ENCODE assay signal across 20 cellular contexts in the genomic region with DNA sequence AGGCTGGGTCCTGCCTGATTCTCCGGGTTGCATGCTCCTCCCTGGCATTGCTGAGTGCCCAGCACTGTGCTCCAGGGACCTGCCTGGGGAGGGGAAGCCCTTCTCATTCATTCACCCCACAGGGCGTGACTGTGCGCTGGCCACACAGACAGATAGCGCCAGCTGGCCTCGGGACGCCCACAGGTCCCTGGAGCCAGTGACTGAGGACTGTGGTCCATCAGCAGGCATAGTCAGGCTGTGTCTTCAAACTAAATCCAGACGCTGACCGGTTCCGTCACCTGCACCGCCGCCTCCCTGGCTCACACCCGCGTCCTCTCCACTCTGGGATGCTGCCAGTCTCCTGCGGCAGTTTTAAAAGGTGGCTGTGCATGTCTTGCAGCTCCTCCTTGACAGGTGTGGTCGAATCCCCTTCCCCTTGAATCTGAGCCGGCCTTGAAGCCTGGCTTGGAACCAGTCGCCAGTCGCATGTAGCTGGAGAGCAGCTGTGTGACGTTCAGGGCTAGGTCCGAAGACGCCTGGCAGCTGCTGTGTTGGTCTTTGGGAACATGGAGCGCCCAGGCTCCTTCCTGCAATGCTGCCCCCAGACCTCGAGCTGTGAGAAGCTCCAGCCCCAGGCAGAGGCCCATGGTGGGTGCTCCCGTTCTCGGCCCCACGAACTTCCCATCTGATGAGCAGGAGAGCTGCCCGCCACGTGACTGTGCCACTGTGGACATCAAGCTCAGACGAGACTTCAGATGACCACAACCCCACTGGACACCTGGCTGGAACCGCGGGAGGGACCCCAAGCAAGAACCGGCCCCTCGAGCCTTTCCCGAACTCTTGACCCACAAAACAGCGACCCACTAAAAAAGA.
DNase-seq lines count a peak whose midpoint lies in the region; ATAC-seq, FAIRE-seq and TF ChIP-seq lines count a peak whose summit lies in the region.
"Had no signal": no experiment of that assay in that cellular context is flagged by ENCODE, and none has a peak within 500 bp of the region (broad histone marks: within the 10 kb centered on the region; RNA-seq: fewer than 3 reads in every experiment).

No MANE protein-coding gene starts in this region.

- peak overlapping the region; percentile 89 for H2AK5ac ChIP-seq in neuronal stem cell (ENCODE audit: low read depth, low read length)

- no peak overlapping the region for H4K8ac ChIP-seq in neuronal stem cell (ENCODE audit: low read depth, low read length)

- TF ChIP-seq CTCF in LNCaP clone FGC (IDR thresholded peaks at IDR 0.05; ENCODE audit: control insufficient read depth, extremely low read depth, insufficient read depth) = no peak
- TF ChIP-seq CTCF in endodermal cell (conservative IDR thresholded peaks at IDR 0.05) = no peak
- no peak for TF ChIP-seq CTCF in HepG2 (CRISPR knock-in tag; IDR thresholded peaks at IDR 0.05)

- H3K79me2 ChIP-seq in HepG2 (ENCODE audit: insufficient read depth, low read length) = no peaks in the 10 kb centered on the region

- in situ Hi-C loops in HepG2 (cut with HindIII; ENCODE audit: extremely low pct_ligation_motif_present, low pct_unique_long_range_greater_than_20kb) = no loop called here

- H4K91ac ChIP-seq in neuronal stem cell (ENCODE audit: low read depth, low read length, poor library complexity) = peak overlapping the region; percentile 58

- H3K9me3 Mint-ChIP-seq in endodermal cell = no peaks in the 10 kb centered on the region
- H3K9me3 Mint-ChIP-seq: CD8-positive, alpha-beta memory T cell; H9 had no signal

- no peak overlapping the region for H3K27ac Mint-ChIP-seq in endodermal cell
- H3K27ac Mint-ChIP-seq: CD8-positive, alpha-beta memory T cell had no signal

- H3K4me1 ChIP-seq in endodermal cell (ENCODE audit: control insufficient read depth, insufficient read depth, low read length) = no peaks in the 10 kb centered on the region
- H3K4me1 ChIP-seq in neuronal stem cell (ENCODE audit: control insufficient read depth in 2 of 2, insufficient read depth in 1 of 2, low read depth in 1 of 2, low read length in 2 of 2) = peaks cover 0 to 18% of the 10 kb centered on the region in 2 donors
- H3K4me1 ChIP-seq in small intestine (ENCODE audit: control insufficient read depth in 2 of 2, insufficient read depth in 1 of 2, low read depth in 1 of 2, low read length in 1 of 2) = no peaks in the 10 kb centered on the region
- H3K4me1 ChIP-seq in HepG2 (ENCODE audit: insufficient read depth, low read length) = peaks cover 48% of the 10 kb centered on the region
- H3K4me1 ChIP-seq: Caco-2 had no signal

- no peaks in the 10 kb centered on the region for H3K36me3 Mint-ChIP-seq in endodermal cell (ENCODE audit: low read depth)
- H3K36me3 Mint-ChIP-seq: CD8-positive, alpha-beta memory T cell had no signal

- TF ChIP-seq POLR2A in HepG2 (IDR thresholded peaks at IDR 0.05; ENCODE audit: insufficient read depth in 1 of 2, low read depth in 2 of 2, low read length in 2 of 2) = no peak

- no peak for TF ChIP-seq RAD21 in HepG2 (CRISPR knock-in tag; IDR thresholded peaks at IDR 0.05)

- H2BK12ac ChIP-seq in neuronal stem cell (ENCODE audit: low read length) = no peak overlapping the region

- no peak overlapping the region for H3K9ac ChIP-seq in endodermal cell (ENCODE audit: extremely low read depth, low read length, poor library complexity, severe bottlenecking)
- H3K9ac ChIP-seq in neuronal stem cell (ENCODE audit: low read depth, low read length, poor library complexity) = no peak overlapping the region
- no peak overlapping the region for H3K9ac ChIP-seq in HepG2 (ENCODE audit: insufficient read depth, low read depth, low read length)
- H3K9ac ChIP-seq: BLaER1, GM23248 had no signal

- no peaks in the 10 kb centered on the region for H4K20me1 ChIP-seq in HepG2 (ENCODE audit: insufficient read depth, low read length)
- H4K20me1 ChIP-seq: BLaER1 had no signal

- H3K4me1 Mint-ChIP-seq in endodermal cell = peaks cover 5% of the 10 kb centered on the region

- H3K36me3 ChIP-seq in endodermal cell (ENCODE audit: control insufficient read depth, insufficient read depth, low read length) = no peaks in the 10 kb centered on the region
- no peaks in the 10 kb centered on the region for H3K36me3 ChIP-seq in neuronal stem cell (replicated peaks in 1 of 2; ENCODE audit: control insufficient read depth in 2 of 2, insufficient read depth in 2 of 2, low read length in 2 of 2)
- H3K36me3 ChIP-seq in small intestine (ENCODE audit: control insufficient read depth in 2 of 2, insufficient read depth in 2 of 2, low read length in 2 of 2) = no peaks in the 10 kb centered on the region
- no peaks in the 10 kb centered on the region for H3K36me3 ChIP-seq in HepG2 (replicated peaks in 1 of 2; ENCODE audit: control insufficient read depth in 1 of 2, insufficient read depth in 2 of 2, low read length in 2 of 2)
- H3K36me3 ChIP-seq: BLaER1 had no signal

- intact Hi-C loops in HepG2 (cut with micrococcal nuclease; ENCODE audit: unreplicated experiment) = no loop called here

- POLR2A ChIA-PET in HepG2 (lab: Yijun Ruan, JAX) = interaction anchor here (1.6 kb wide), 1 partner anchor 24 kb away, joined by 4 read pairs; no protein-coding TSS in a partner anchor

- no peaks in the 10 kb centered on the region for H3K79me1 ChIP-seq in neuronal stem cell (ENCODE audit: low read depth, low read length)

- no peak overlapping the region for H3K4me3 Mint-ChIP-seq in endodermal cell
- H3K4me3 Mint-ChIP-seq: CD8-positive, alpha-beta memory T cell; H9 had no signal

- 88 to 89% methylated on average over 24 to 35 of the region's 35 CpGs for WGBS in endodermal cell (ENCODE audit: insufficient coverage in 1 of 2, insufficient read length in 1 of 2), 2 experiments
- no CpG with 5 or more reads among the region's 35 CpGs for WGBS in neuronal stem cell (ENCODE audit: extremely low coverage in 2 of 2, insufficient read length in 2 of 2, insufficient replicate concordance in 1 of 2), 2 donors
- 71 to 80% (median 76%) methylated on average over 33 to 35 of the region's 35 CpGs for WGBS in small intestine, 3 donors
- WGBS in HepG2 (ENCODE audit: low lambda C conversion rate) = 36% methylated on average over 9 of the region's 35 CpGs

- CTCF ChIA-PET in HepG2 (lab: Yijun Ruan, JAX; ENCODE audit: low intra/inter-chr PET ratio, low total read pairs) = no interaction called here

- no peak overlapping the region for H3K4me3 ChIP-seq in LNCaP clone FGC (ENCODE audit: low read depth, low read length)
- no peak overlapping the region for H3K4me3 ChIP-seq in endodermal cell (ENCODE audit: low read length)
- H3K4me3 ChIP-seq in neuronal stem cell (ENCODE audit: low read length in 2 of 2) = no peak overlapping the region
- no peak overlapping the region for H3K4me3 ChIP-seq in small intestine (ENCODE audit: low read depth in 1 of 2, low read length in 2 of 2)
- H3K4me3 ChIP-seq in HepG2 (replicated peaks in 1 of 3; ENCODE audit: insufficient read depth in 1 of 3, low read depth in 2 of 3, low read length in 3 of 3) = no peak overlapping the region
- H3K4me3 ChIP-seq: BLaER1, GM23248 had no signal

- no peak overlapping the region for H2BK120ac ChIP-seq in neuronal stem cell (ENCODE audit: low read depth, low read length)

- ATAC-seq in HG03521 (IDR thresholded peaks at IDR 0.05; ENCODE audit: unreplicated experiment) (no peak), HepG2 (no peak)

- no peaks in the 10 kb centered on the region for H3K27me3 ChIP-seq in endodermal cell (ENCODE audit: control insufficient read depth, insufficient read depth, low read length, poor library complexity, severe bottlenecking)
- peaks cover 0 to 44% (median 0%) of the 10 kb centered on the region in 3 experiments for H3K27me3 ChIP-seq in neuronal stem cell (ENCODE audit: control insufficient read depth in 3 of 3, insufficient read depth in 3 of 3, low read depth in 1 of 3, low read length in 3 of 3)
- H3K27me3 ChIP-seq in small intestine (ENCODE audit: control insufficient read depth in 2 of 2, insufficient read depth in 2 of 2, low read length in 2 of 2) = no peaks in the 10 kb centered on the region
- peaks cover 8 to 70% of the 10 kb centered on the region in 2 experiments for H3K27me3 ChIP-seq in HepG2 (ENCODE audit: control insufficient read depth in 1 of 2, insufficient read depth in 2 of 2, low read length in 2 of 2)
- H3K27me3 ChIP-seq: BLaER1 had no signal

- peaks cover 9% of the 10 kb centered on the region for H3K27me3 Mint-ChIP-seq in endodermal cell (ENCODE audit: insufficient read depth)

- no peak for FAIRE-seq in small intestine (lab: Jason Lieb, UNC)
- FAIRE-seq in HepG2 (lab: Jason Lieb, UNC) = no peak
- FAIRE-seq: G401.6, GM12891, HTR-8/SVneo had no signal

- H3K4me2 ChIP-seq in neuronal stem cell (ENCODE audit: insufficient read depth, low read length, poor library complexity, severe bottlenecking) (no peak overlapping the region), HepG2 (ENCODE audit: low read depth, low read length) (no peak overlapping the region)
- H3K4me2 ChIP-seq: BLaER1 had no signal

- H3K18ac ChIP-seq in neuronal stem cell (ENCODE audit: low read length) = peak overlapping the region; percentile 20

- H3K9me3 ChIP-seq in endodermal cell (ENCODE audit: control insufficient read depth, low read length) (no peaks in the 10 kb centered on the region), neuronal stem cell (replicated peaks in 1 of 2; ENCODE audit: control insufficient read depth in 2 of 2, insufficient read depth in 1 of 2, low read depth in 1 of 2, low read length in 2 of 2) (peaks cover 0 to 2% of the 10 kb centered on the region in 2 donors), small intestine (ENCODE audit: control insufficient read depth, low read depth) (no peaks in the 10 kb centered on the region), HepG2 (ENCODE audit: low read length) (no peaks in the 10 kb centered on the region)
- H3K9me3 ChIP-seq: BLaER1, Caco-2 had no signal

- H2AFZ ChIP-seq in neuronal stem cell (ENCODE audit: low read length) = no peak overlapping the region
- no peak overlapping the region for H2AFZ ChIP-seq in HepG2 (ENCODE audit: low read length)
- H2AFZ ChIP-seq: GM23248 had no signal

- H3K27ac ChIP-seq in endodermal cell (ENCODE audit: low read depth, low read length) = no peak overlapping the region
- H3K27ac ChIP-seq in neuronal stem cell (replicated peaks; ENCODE audit: low read length) = no peak overlapping the region
- no peak overlapping the region for H3K27ac ChIP-seq in small intestine (ENCODE audit: low read depth in 1 of 2, low read length in 1 of 2)
- H3K27ac ChIP-seq in HepG2 (ENCODE audit: extremely low read length, insufficient read depth, low read length) = no peak overlapping the region
- H3K27ac ChIP-seq: 22Rv1, BLaER1, GM23248 had no signal

- H3K23ac ChIP-seq in neuronal stem cell (ENCODE audit: low read depth, low read length, poor library complexity) = no peak overlapping the region

- DNase-seq in DMS79 treated with DMSO at 0.1 percent for 48 hours (lab: John Stamatoyannopoulos, UW) (peak; percentile 13), DMS79 (lab: John Stamatoyannopoulos, UW) (no peak), LNCaP clone FGC (ENCODE audit: low read depth) (peak; percentile 28), endodermal cell (peak; percentile 52), neuronal stem cell (ENCODE audit: low spot score) (no peak), small intestine (no peak), HepG2 (ENCODE audit: low spot score) (no peak)
- DNase-seq: AML-193, Caco-2, DMS 273 treated with DMSO at 0.1 percent for 48 hours, EL, GM23248, H9 had no signal

- TF ChIP-seq EP300 in HepG2 (IDR thresholded peaks at IDR 0.05; ENCODE audit: low read depth in 2 of 2, low read length in 2 of 2) = no peak
- TF ChIP-seq EP300 in HepG2 (CRISPR knock-in tag; IDR thresholded peaks at IDR 0.05; ENCODE audit: borderline replicate concordance) = no peak

- H3K4ac ChIP-seq in neuronal stem cell (ENCODE audit: low read length) = no peak overlapping the region

- no TSS peak for BruUV-seq in HepG2 (replicated peaks; lab: Mats Ljungman, UMichigan)

- no peak overlapping the region for H3K14ac ChIP-seq in neuronal stem cell (ENCODE audit: low read length)

- no peak overlapping the region for H2BK5ac ChIP-seq in neuronal stem cell (ENCODE audit: low read length)

- peak overlapping the region; percentile 3 for H2BK15ac ChIP-seq in neuronal stem cell (ENCODE audit: low read length)

Comparison
In these comparisons a context has a peak if more than half of its experiments do, and no peak if none do; other contexts are left out.
1. DNase-seq: peak in DMS79 treated with DMSO at 0.1 percent for 48 hours (single experiment), LNCaP clone FGC (single experiment) and endodermal cell (single experiment); none in DMS79 (single experiment), neuronal stem cell (single experiment), small intestine (single experiment) and HepG2 (single experiment).